Comparison of ENCODE assay signal across 9 cellular contexts in genomic region chr19:7830272-7830771, GRCh38. TPM values are rescaled to one million over a fixed set of nuclear protein-coding genes. Genes with fewer than 3 reads are reported as not detected.
DNase-seq lines count a peak whose midpoint lies in the region; ATAC-seq and TF ChIP-seq lines count a peak whose summit lies in the region.
"Had no signal": no experiment of that assay in that cellular context is flagged by ENCODE, and none has a peak within 500 bp of the region (broad histone marks: within the 10 kb centered on the region; RNA-seq: fewer than 3 reads in every experiment).

No MANE protein-coding gene starts in this region.

- no peaks in the 10 kb centered on the region for H3K9me3 Mint-ChIP-seq in IgD-negative memory B cell
- no peaks in the 10 kb centered on the region for H3K9me3 Mint-ChIP-seq in naive thymus-derived CD4-positive, alpha-beta T cell

- no peak for DNase-seq in BJ (ENCODE audit: low read depth)
- DNase-seq in coronary artery (ENCODE audit: low spot score), result peak; percentile 73
- DNase-seq in naive thymus-derived CD4-positive, alpha-beta T cell, result peak in 1 of 9 donors; percentile 37
- no peak for DNase-seq in DMS153 (lab: John Stamatoyannopoulos, UW)
- DNase-seq in kidney tubule cell (ENCODE audit: low spot score), result no peak

- peaks cover 0 to 11% (median 9%) of the 10 kb centered on the region in 3 donors for H3K4me1 Mint-ChIP-seq in IgD-negative memory B cell
- H3K4me1 Mint-ChIP-seq in naive thymus-derived CD4-positive, alpha-beta T cell, result peaks cover 5 to 25% (median 23%) of the 10 kb centered on the region in 7 donors

- H3K27ac Mint-ChIP-seq in IgD-negative memory B cell, result peak overlapping the region in 2 of 3 donors; percentile 36 to 58
- H3K27ac Mint-ChIP-seq in naive thymus-derived CD4-positive, alpha-beta T cell, result peak overlapping the region in 2 of 9 donors; percentile 4 to 67

- peak overlapping the region; percentile 69 to 89 (median 78) for H3K4me3 Mint-ChIP-seq in IgD-negative memory B cell
- peak overlapping the region in 9 of 10 donors; percentile 58 to 88 (median 85) for H3K4me3 Mint-ChIP-seq in naive thymus-derived CD4-positive, alpha-beta T cell

- no peaks in the 10 kb centered on the region for H3K36me3 Mint-ChIP-seq in IgD-negative memory B cell
- no peaks in the 10 kb centered on the region for H3K36me3 Mint-ChIP-seq in naive thymus-derived CD4-positive, alpha-beta T cell

- intact Hi-C loops in naive thymus-derived CD4-positive, alpha-beta T cell (cut with micrococcal nuclease), result no loop called here

- POLR2A ChIA-PET in BJ (lab: Charles Lee), result no interaction called here
- POLR2A ChIA-PET in naive thymus-derived CD4-positive, alpha-beta T cell (lab: Charles Lee), result no interaction called here

- no peaks in the 10 kb centered on the region for H3K36me3 ChIP-seq in BJ (ENCODE audit: control insufficient read depth, insufficient read depth, low read length)
- no peaks in the 10 kb centered on the region for H3K36me3 ChIP-seq in naive thymus-derived CD4-positive, alpha-beta T cell (ENCODE audit: control insufficient read depth in 2 of 3, insufficient read depth in 3 of 3, low read length in 3 of 3)

- H3K27ac ChIP-seq in coronary artery, result peak overlapping the region; percentile 24 to 65
- H3K27ac ChIP-seq in naive thymus-derived CD4-positive, alpha-beta T cell (ENCODE audit: low read depth, low read length), result peak overlapping the region; percentile 47

- no peaks in the 10 kb centered on the region for H3K9me3 ChIP-seq in naive thymus-derived CD4-positive, alpha-beta T cell (ENCODE audit: control insufficient read depth in 2 of 3, low read length in 3 of 3)

- H3K4me3 ChIP-seq in BJ (ENCODE audit: low read depth, low read length), result peak overlapping the region; percentile 83
- H3K4me3 ChIP-seq in coronary artery, result peak overlapping the region; percentile 97
- peak overlapping the region; percentile 44 for H3K4me3 ChIP-seq in naive thymus-derived CD4-positive, alpha-beta T cell (ENCODE audit: low read length)

- ATAC-seq in naive thymus-derived CD4-positive, alpha-beta T cell, result no peak
- ATAC-seq in HG03097 (IDR thresholded peaks at IDR 0.05; ENCODE audit: low FRiP score, unreplicated experiment) (no peak), GM19467 (IDR thresholded peaks at IDR 0.05; ENCODE audit: unreplicated experiment) (no peak)

- peaks cover 5 to 9% of the 10 kb centered on the region in 2 donors for H3K4me1 ChIP-seq in naive thymus-derived CD4-positive, alpha-beta T cell (ENCODE audit: control insufficient read depth in 2 of 2, insufficient read depth in 2 of 2, low read length in 2 of 2)

- TF ChIP-seq CTCF in BJ (IDR thresholded peaks at IDR 0.05; ENCODE audit: insufficient read depth, low read depth, low read length) (no peak), coronary artery (IDR thresholded peaks at IDR 0.05) (no peak)

- CTCF ChIA-PET in BJ (lab: Yijun Ruan, JAX), result interaction anchor here (2.9 kb wide), 1 partner anchor 23 kb away, joined by 13 read pairs; no protein-coding TSS in a partner anchor
- CTCF ChIA-PET in naive thymus-derived CD4-positive, alpha-beta T cell (lab: Charles Lee), result interaction anchor here (1.1 to 1.3 kb wide), 2 partner anchors 23 to 72 kb away, joined by 6 read pairs; no protein-coding TSS in a partner anchor

- H3K27me3 Mint-ChIP-seq in IgD-negative memory B cell, result no peaks in the 10 kb centered on the region
- H3K27me3 Mint-ChIP-seq in naive thymus-derived CD4-positive, alpha-beta T cell, result peaks cover 0 to 11% (median 0%) of the 10 kb centered on the region in 5 donors

- H3K27me3 ChIP-seq in BJ (ENCODE audit: control insufficient read depth, insufficient read depth, low read length), result no peaks in the 10 kb centered on the region
- H3K27me3 ChIP-seq in naive thymus-derived CD4-positive, alpha-beta T cell (ENCODE audit: control insufficient read depth in 2 of 2, insufficient read depth in 2 of 2, low read length in 2 of 2), result no peaks in the 10 kb centered on the region

RNA-seq across cellular contexts. Expression of gene EVI5L, which starts 0.3 kb away (rescaled TPM):
- polyA plus RNA-seq in BJ (2011; rRNA removed) (8.1 and 11.7 TPM in 2 replicates), IgD-negative memory B cell (3.2 TPM)
- 10.1 and 12.7 TPM in 2 replicates for polyA minus RNA-seq in BJ (2011; rRNA and poly(A)+ RNA removed)
- total RNA-seq in naive thymus-derived CD4-positive, alpha-beta T cell, result 10 to 100 TPM in 3 of 5 experiments, 1 to 10 TPM in 2; 7.4 to 12.2 (median 11.4) TPM
- 1 to 10 TPM; 2.5 to 3.8 TPM for polyA plus RNA-seq in naive thymus-derived CD4-positive, alpha-beta T cell

RNA-seq across cellular contexts. Expression of gene PRR36, which starts 43.9 kb away (rescaled TPM):
- polyA plus RNA-seq in BJ (2011; rRNA removed), result not detected in 2 replicates
- polyA minus RNA-seq in BJ (2011; rRNA and poly(A)+ RNA removed), result not detected in 2 replicates
- not detected for polyA plus RNA-seq in IgD-negative memory B cell
- total RNA-seq in naive thymus-derived CD4-positive, alpha-beta T cell, result 1 to 10 TPM in 1 of 5 experiments, under 1 TPM in 3, not detected in 1; 0.08 to 1.2 (median 0.16) TPM
- polyA plus RNA-seq in naive thymus-derived CD4-positive, alpha-beta T cell, result under 1 TPM; 0.08 to 0.12 TPM
- total RNA-seq: lung microvascular endothelial cell had no signal

RNA-seq across cellular contexts. Expression of gene LRRC8E, which starts 58.0 kb away (rescaled TPM):
- 6.0 and 8.6 TPM in 2 replicates for polyA plus RNA-seq in BJ (2011; rRNA removed)
- polyA minus RNA-seq in BJ (2011; rRNA and poly(A)+ RNA removed), result 4.9 and 8.3 TPM in 2 replicates
- not detected for polyA plus RNA-seq in IgD-negative memory B cell
- under 1 TPM in 1 of 5 experiments, not detected in 4; 0.24 TPM for total RNA-seq in naive thymus-derived CD4-positive, alpha-beta T cell
- polyA plus RNA-seq in naive thymus-derived CD4-positive, alpha-beta T cell, result under 1 TPM in 1 of 2 donors, not detected in 1; 0.53 TPM

Comparison
In these comparisons a context has a peak if more than half of its experiments do, and no peak if none do; other contexts are left out.
1. H3K4me3 ChIP-seq: peak in every context shown above with its lines; median percentile 97 in coronary artery; 83 in BJ; 44 in naive thymus-derived CD4-positive, alpha-beta T cell.